ENCODE assay signal across 15 cellular contexts in genomic region chr6:111957623-111958315, GRCh38.
DNase-seq lines count a peak whose midpoint lies in the region; ATAC-seq and TF ChIP-seq lines count a peak whose summit lies in the region.
"Had no signal": no experiment of that assay in that cellular context is flagged by ENCODE, and none has a peak within 500 bp of the region (broad histone marks: within the 10 kb centered on the region; RNA-seq: fewer than 3 reads in every experiment).

No MANE protein-coding gene starts in this region.

- no peak overlapping the region for H3K4me2 ChIP-seq in IMR-90 (ENCODE audit: low read depth, low read length)

- WGBS in IMR-90 (ENCODE audit: extremely low coverage in 2 of 2, insufficient read length in 1 of 2), 2 experiments: 100% methylated on average over 1 of the region's 10 CpGs; no CpG with 5 or more reads in 1 of the 2 experiments

- H4K5ac ChIP-seq in IMR-90 (ENCODE audit: low read depth, low read length): no peak overlapping the region

- H3K4me3 ChIP-seq in IMR-90 (ENCODE audit: insufficient read depth, low read depth, low read length): no peak overlapping the region
- no peak overlapping the region for H3K4me3 ChIP-seq in SJCRH30
- H3K4me3 ChIP-seq in coronary artery: no peak overlapping the region
- H3K4me3 ChIP-seq: heart right ventricle had no signal

- H3K79me1 ChIP-seq in IMR-90 (ENCODE audit: low read depth in 1 of 2, low read length in 2 of 2): no peaks in the 10 kb centered on the region

- CTCF ChIA-PET in IMR-90 (lab: Yijun Ruan, JAX): interaction anchor here (1.1 kb wide), 1 partner anchor 34 kb away, joined by 3 read pairs; no protein-coding TSS in a partner anchor

- H2AK9ac ChIP-seq in IMR-90 (replicated peaks; ENCODE audit: low read depth, low read length, poor library complexity): no peak overlapping the region

- no peak overlapping the region for H4K91ac ChIP-seq in IMR-90 (ENCODE audit: insufficient read depth, low read depth, low read length)

- H2AK5ac ChIP-seq in IMR-90 (ENCODE audit: low read depth, low read length): no peak overlapping the region

- no peak for TF ChIP-seq RAD21 in IMR-90 (IDR thresholded peaks at IDR 0.05; ENCODE audit: low read length)

- no peak overlapping the region for H3K23ac ChIP-seq in IMR-90 (ENCODE audit: low read depth, low read length)

- H3K4ac ChIP-seq in IMR-90 (ENCODE audit: low read depth, low read length): 0 out of 2 replicates have a peak overlapping the region, but pooled peaks have one; percentile 23

- H3K36me3 ChIP-seq in IMR-90 (ENCODE audit: control insufficient read depth, insufficient read depth, low read length) (no peaks in the 10 kb centered on the region), SJCRH30 (no peaks in the 10 kb centered on the region)
- H3K36me3 ChIP-seq: heart right ventricle had no signal

- TF ChIP-seq POLR2A in IMR-90 (IDR thresholded peaks at IDR 0.05; ENCODE audit: low read depth, low read length): no peak

- BruUV-seq in IMR-90 (replicated peaks; lab: Mats Ljungman, UMichigan): no TSS peak

- intact Hi-C loops in IMR-90 (cut with micrococcal nuclease): no loop called here

- H3K14ac ChIP-seq in IMR-90 (replicated peaks; ENCODE audit: low read depth, low read length): 0 out of 2 replicates have a peak overlapping the region, but pooled peaks have one; percentile 15

- no peak overlapping the region for H3K56ac ChIP-seq in IMR-90 (ENCODE audit: extremely low read depth, insufficient read depth, low read length)

- no peak overlapping the region for H3K27ac ChIP-seq in IMR-90 (ENCODE audit: insufficient read depth, low read length)
- H3K27ac ChIP-seq in SJCRH30: no peak overlapping the region
- H3K27ac ChIP-seq in coronary artery: no peak overlapping the region
- H3K27ac ChIP-seq: epithelial cell of prostate, heart right ventricle had no signal

- POLR2A ChIA-PET in IMR-90 (lab: Charles Lee; ENCODE audit: unreplicated experiment): interaction anchor here (0.6 to 1.1 kb wide), 2 partner anchors 15 to 107 kb away, joined by 3 read pairs; no protein-coding TSS in a partner anchor

- DNase-seq in ELF-1 (ENCODE audit: low read depth, low spot score): peak; percentile 76
- peak; percentile 38 for DNase-seq in IMR-90
- peak; percentile 63 to 77 for DNase-seq in SJCRH30
- peak; percentile 76 for DNase-seq in left kidney (ENCODE audit: low read depth, low spot score)
- DNase-seq in superior temporal gyrus (ENCODE audit: extremely low spot score): no peak
- DNase-seq in coronary artery (ENCODE audit: low spot score): no peak
- DNase-seq: activated naive CD8-positive, alpha-beta T cell treated with anti-CD3 and anti-CD28 coated beads for 36 hours; activated T-cell treated with anti-CD3 and anti-CD28 coated beads for 4 hours; CD4-positive, alpha-beta T cell; cerebellar nuclear complex; heart right ventricle; SW 1271 had no signal

- no peak overlapping the region for H3K18ac ChIP-seq in IMR-90 (ENCODE audit: low read depth, low read length)

- TF ChIP-seq CTCF in IMR-90 (conservative IDR thresholded peaks at IDR 0.05; ENCODE audit: low read depth, low read length) (no peak), coronary artery (IDR thresholded peaks at IDR 0.05) (no peak)

- no peaks in the 10 kb centered on the region for H3K9me1 ChIP-seq in IMR-90 (ENCODE audit: insufficient read depth, low read length)

- H3K27me3 ChIP-seq in IMR-90 (ENCODE audit: control insufficient read depth, insufficient read depth, low read length) (peaks cover 18% of the 10 kb centered on the region), SJCRH30 (no peaks in the 10 kb centered on the region)

- no peak overlapping the region for H2BK20ac ChIP-seq in IMR-90 (ENCODE audit: low read depth, low read length)

- ATAC-seq in IMR-90 (ENCODE audit: low read depth) (peak; percentile 64; the same call in 1 of the 2 replicates), HG03439 (IDR thresholded peaks at IDR 0.05; ENCODE audit: unreplicated experiment) (no peak)
- ATAC-seq: activated CD4-positive, CD25-positive, alpha-beta regulatory T cell treated with anti-CD3 and anti-CD28 coated beads, Interleukin-2, amount 50 U/mL, for 24 hours; heart right ventricle had no signal

- H3K9ac ChIP-seq in IMR-90 (ENCODE audit: low read depth, low read length): no peak overlapping the region

- peaks cover 3% of the 10 kb centered on the region; the same call in 1 of the 2 replicates for H3K4me1 ChIP-seq in IMR-90 (ENCODE audit: control insufficient read depth, insufficient read depth, low read length)
- peaks cover 12% of the 10 kb centered on the region for H3K4me1 ChIP-seq in SJCRH30

- H2AFZ ChIP-seq in IMR-90 (replicated peaks; ENCODE audit: low read length, poor library complexity): peak overlapping the region; percentile 33

- H2BK120ac ChIP-seq in IMR-90 (ENCODE audit: low read depth, low read length): no peak overlapping the region

- in situ Hi-C loops in IMR-90 (cut with MboI; ENCODE audit: low sequenced_read_pairs): no loop called here

- H2BK5ac ChIP-seq in IMR-90 (ENCODE audit: low read depth, low read length, poor library complexity, severe bottlenecking): no peak overlapping the region

- H3K9me3 ChIP-seq in IMR-90 (ENCODE audit: control insufficient read depth, insufficient read depth, low read length) (no peaks in the 10 kb centered on the region), SJCRH30 (replicated peaks) (no peaks in the 10 kb centered on the region)
- H3K9me3 ChIP-seq: heart right ventricle had no signal

- H4K20me1 ChIP-seq in IMR-90 (ENCODE audit: insufficient read depth, low read length): no peaks in the 10 kb centered on the region

- H4K8ac ChIP-seq in IMR-90 (ENCODE audit: low read depth in 2 of 2, low read length in 2 of 2): no peak overlapping the region

- dilution Hi-C loops in IMR-90 (cut with HindIII; ENCODE audit: low sequenced_read_pairs, unreplicated experiment): no loop called here

- no peak overlapping the region for H2BK15ac ChIP-seq in IMR-90 (ENCODE audit: low read depth, low read length)

TF ChIP-seq in IMR-90, 13 proteins besides CTCF, POLR2A, EP300 and RAD21:
- TF ChIP-seq SMC3 (IDR thresholded peaks at IDR 0.05; ENCODE audit: low read depth, low read length) (no peak), MXI1 (IDR thresholded peaks at IDR 0.05; ENCODE audit: borderline replicate concordance, low read depth, low read length) (no peak), MAFK (IDR thresholded peaks at IDR 0.05; ENCODE audit: low read depth, low read length) (no peak), BHLHE40 (IDR thresholded peaks at IDR 0.05; ENCODE audit: low read depth, low read length) (no peak), FOS (IDR thresholded peaks at IDR 0.05; ENCODE audit: low read depth, low read length) (no peak), CEBPB (IDR thresholded peaks at IDR 0.05; ENCODE audit: low read depth, low read length) (no peak)
- TF ChIP-seq, protein P1, sequence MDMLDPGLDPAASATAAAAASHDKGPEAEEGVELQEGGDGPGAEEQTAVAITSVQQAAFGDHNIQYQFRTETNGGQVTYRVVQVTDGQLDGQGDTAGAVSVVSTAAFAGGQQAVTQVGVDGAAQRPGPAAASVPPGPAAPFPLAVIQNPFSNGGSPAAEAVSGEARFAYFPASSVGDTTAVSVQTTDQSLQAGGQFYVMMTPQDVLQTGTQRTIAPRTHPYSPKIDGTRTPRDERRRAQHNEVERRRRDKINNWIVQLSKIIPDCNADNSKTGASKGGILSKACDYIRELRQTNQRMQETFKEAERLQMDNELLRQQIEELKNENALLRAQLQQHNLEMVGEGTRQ (IDR thresholded peaks at IDR 0.05; ENCODE audit: low read depth, low read length): no peak

Comparison
In these comparisons a context has a peak if more than half of its experiments do, and no peak if none do; other contexts are left out.
1. DNase-seq: peak in ELF-1 (single experiment), IMR-90 (single experiment), SJCRH30 (2 of 2) and left kidney (single experiment); none in superior temporal gyrus (single experiment) and coronary artery (single experiment).